Comparison of ENCODE assay signal across 14 cellular contexts in genomic region chr17:4719684-4720221, GRCh38. TPM values are rescaled to one million over a fixed set of nuclear protein-coding genes. Genes with fewer than 3 reads are reported as not detected.
DNase-seq lines count a peak whose midpoint lies in the region; ATAC-seq and TF ChIP-seq lines count a peak whose summit lies in the region.
"Had no signal": no experiment of that assay in that cellular context is flagged by ENCODE, and none has a peak within 500 bp of the region (broad histone marks: within the 10 kb centered on the region; RNA-seq: fewer than 3 reads in every experiment).

No MANE protein-coding gene starts in this region.

- peaks cover 22% of the 10 kb centered on the region for H3K4me1 Mint-ChIP-seq in activated naive CD8-positive, alpha-beta T cell (ENCODE audit: low read depth)
- H3K4me1 Mint-ChIP-seq in activated naive CD8-positive, alpha-beta T cell treated with anti-CD3 and anti-CD28 coated beads, Interleukin-2, amount 50 U/mL, for 24 hours = peaks cover 13% of the 10 kb centered on the region
- H3K4me1 Mint-ChIP-seq in T-helper 17 cell (peaks cover 21% of the 10 kb centered on the region), type B pancreatic cell (ENCODE audit: unreplicated experiment) (peaks cover 15% of the 10 kb centered on the region), osteocyte (ENCODE audit: unreplicated experiment) (no peaks in the 10 kb centered on the region)

- H3K27ac ChIP-seq in right cardiac atrium (ENCODE audit: low read length) = no peak overlapping the region
- H3K27ac ChIP-seq: PC-9 had no signal

- no peaks in the 10 kb centered on the region for H3K9me3 Mint-ChIP-seq in activated naive CD8-positive, alpha-beta T cell (ENCODE audit: low read depth)
- no peaks in the 10 kb centered on the region for H3K9me3 Mint-ChIP-seq in activated naive CD8-positive, alpha-beta T cell treated with anti-CD3 and anti-CD28 coated beads, Interleukin-2, amount 50 U/mL, for 24 hours
- H3K9me3 Mint-ChIP-seq in type B pancreatic cell (no peaks in the 10 kb centered on the region), osteocyte (ENCODE audit: unreplicated experiment) (no peaks in the 10 kb centered on the region)

- intact Hi-C loops in right cardiac atrium (cut with DNase I) = no loop called here

- H3K27ac Mint-ChIP-seq in activated naive CD8-positive, alpha-beta T cell = peak overlapping the region; percentile 50
- no peak overlapping the region for H3K27ac Mint-ChIP-seq in activated naive CD8-positive, alpha-beta T cell treated with anti-CD3 and anti-CD28 coated beads, Interleukin-2, amount 50 U/mL, for 24 hours
- peak overlapping the region; percentile 74 for H3K27ac Mint-ChIP-seq in T-helper 17 cell
- peak overlapping the region; percentile 30 for H3K27ac Mint-ChIP-seq in type B pancreatic cell
- no peak overlapping the region for H3K27ac Mint-ChIP-seq in osteocyte (ENCODE audit: unreplicated experiment)

- H3K36me3 Mint-ChIP-seq in activated naive CD8-positive, alpha-beta T cell = no peaks in the 10 kb centered on the region
- peaks cover 34% of the 10 kb centered on the region for H3K36me3 Mint-ChIP-seq in activated naive CD8-positive, alpha-beta T cell treated with anti-CD3 and anti-CD28 coated beads, Interleukin-2, amount 50 U/mL, for 24 hours (ENCODE audit: low read depth)
- H3K36me3 Mint-ChIP-seq in T-helper 17 cell (ENCODE audit: low read depth) = peaks cover 4% of the 10 kb centered on the region
- H3K36me3 Mint-ChIP-seq in type B pancreatic cell = peaks cover 4% of the 10 kb centered on the region
- H3K36me3 Mint-ChIP-seq in osteocyte (ENCODE audit: unreplicated experiment) = peaks cover 8% of the 10 kb centered on the region

- peaks cover 3% of the 10 kb centered on the region for H3K4me1 ChIP-seq in right cardiac atrium (ENCODE audit: control insufficient read depth, insufficient read depth, low read length)

- ATAC-seq in activated naive CD8-positive, alpha-beta T cell treated with anti-CD3 and anti-CD28 coated beads, Interleukin-2, amount 50 U/mL, for 24 hours = no peak
- ATAC-seq in T-helper 17 cell (no peak), right cardiac atrium (peak; percentile 42 to 68)

- H3K27me3 Mint-ChIP-seq in activated naive CD8-positive, alpha-beta T cell = no peaks in the 10 kb centered on the region
- no peaks in the 10 kb centered on the region for H3K27me3 Mint-ChIP-seq in activated naive CD8-positive, alpha-beta T cell treated with anti-CD3 and anti-CD28 coated beads, Interleukin-2, amount 50 U/mL, for 24 hours
- no peaks in the 10 kb centered on the region for H3K27me3 Mint-ChIP-seq in T-helper 17 cell
- H3K27me3 Mint-ChIP-seq in type B pancreatic cell = no peaks in the 10 kb centered on the region
- peaks cover 2% of the 10 kb centered on the region for H3K27me3 Mint-ChIP-seq in osteocyte (ENCODE audit: unreplicated experiment)
- H3K27me3 Mint-ChIP-seq: progenitor cell of endocrine pancreas had no signal

- DNase-seq in activated naive CD8-positive, alpha-beta T cell treated with anti-CD3 and anti-CD28 coated beads, Interleukin-2, amount 50 U/mL, for 24 hours = no peak
- DNase-seq in T-helper 17 cell = no peak
- DNase-seq in right cardiac atrium = peak in 2 of 3 donors; percentile 60 to 68
- DNase-seq in type B pancreatic cell (ENCODE audit: extremely low spot score, unreplicated experiment) = no peak
- no peak for DNase-seq in osteocyte (ENCODE audit: extremely low spot score, unreplicated experiment)
- no peak for DNase-seq in activated gamma-delta T cell (lab: John Stamatoyannopoulos, UW)
- no peak for DNase-seq in NAMALWA (ENCODE audit: low spot score)
- DNase-seq: head of caudate nucleus; stimulated activated CD4-positive, alpha-beta T cell treated with anti-CD3 and anti-CD28 coated beads, Interleukin-2, amount 100 ng/mL, for 48 hours; stimulated activated naive CD4-positive, alpha-beta T cell treated with Interleukin-2 at 50 U/mL for 16 hours had no signal

- no peaks in the 10 kb centered on the region for H3K27me3 ChIP-seq in right cardiac atrium (ENCODE audit: control insufficient read depth, insufficient read depth)

- H3K9me3 ChIP-seq in T-helper 17 cell (ENCODE audit: control insufficient read depth, low read length, poor library complexity, severe bottlenecking) (no peaks in the 10 kb centered on the region), right cardiac atrium (ENCODE audit: control insufficient read depth, low read length) (no peaks in the 10 kb centered on the region)

- no peak overlapping the region for H3K4me3 ChIP-seq in right cardiac atrium (ENCODE audit: low read length)
- H3K4me3 ChIP-seq: PC-9 had no signal

- TF ChIP-seq CTCF in type B pancreatic cell (conservative IDR thresholded peaks at IDR 0.05) = no peak
- TF ChIP-seq CTCF in osteocyte (IDR thresholded peaks at IDR 0.05) = no peak

- no peak overlapping the region for H3K4me3 Mint-ChIP-seq in activated naive CD8-positive, alpha-beta T cell
- no peak overlapping the region for H3K4me3 Mint-ChIP-seq in activated naive CD8-positive, alpha-beta T cell treated with anti-CD3 and anti-CD28 coated beads, Interleukin-2, amount 50 U/mL, for 24 hours
- H3K4me3 Mint-ChIP-seq in T-helper 17 cell (no peak overlapping the region), type B pancreatic cell (no peak overlapping the region), osteocyte (ENCODE audit: unreplicated experiment) (no peak overlapping the region)

- WGBS in right cardiac atrium = 65% methylated on average over 15 of the region's 15 CpGs

RNA-seq across cellular contexts. Expression of gene ARRB2, which starts 9.3 kb away (rescaled TPM):
- total RNA-seq in T-helper 17 cell = 100 to 1,000 TPM; 220 to 255 TPM
- 10 to 100 TPM; 21.6 to 35.1 (median 25.5) TPM for total RNA-seq in right cardiac atrium
- 17.0 TPM for polyA plus RNA-seq in right cardiac atrium
- total RNA-seq in type B pancreatic cell (ENCODE audit: low replicate concordance) = 22.9 and 47.4 TPM in 2 replicates
- 19.4 and 23.6 TPM in 2 replicates for total RNA-seq in osteocyte

RNA-seq across cellular contexts. Expression of gene MED11, which starts 11.5 kb away (rescaled TPM):
- total RNA-seq in T-helper 17 cell (1 to 10 TPM; 5.9 to 9.3 TPM), right cardiac atrium (10 to 100 TPM; 17.8 to 21.6 (median 21.0) TPM), type B pancreatic cell (ENCODE audit: low replicate concordance) (17.6 and 21.8 TPM in 2 replicates), osteocyte (15.3 and 19.4 TPM in 2 replicates)
- polyA plus RNA-seq in right cardiac atrium = 47.6 TPM

RNA-seq across cellular contexts. Expression of gene PELP1, which starts 15.8 kb away (rescaled TPM):
- total RNA-seq in T-helper 17 cell = 10 to 100 TPM; 38.0 to 44.9 TPM
- 10 to 100 TPM; 29.7 to 40.9 (median 36.7) TPM for total RNA-seq in right cardiac atrium
- 21.1 TPM for polyA plus RNA-seq in right cardiac atrium
- total RNA-seq in type B pancreatic cell (ENCODE audit: low replicate concordance) = 72.7 and 92.9 TPM in 2 replicates
- total RNA-seq in osteocyte = 60.5 and 60.7 TPM in 2 replicates

RNA-seq across cellular contexts. Expression of gene ZMYND15, which starts 19.9 kb away (rescaled TPM):
- total RNA-seq in T-helper 17 cell = 1 to 10 TPM; 1.0 to 1.6 TPM
- total RNA-seq in right cardiac atrium = under 1 TPM; 0.20 to 0.53 (median 0.33) TPM
- 0.23 TPM for polyA plus RNA-seq in right cardiac atrium
- total RNA-seq in type B pancreatic cell (ENCODE audit: low replicate concordance) = 0.70 and 1.4 TPM in 2 replicates
- total RNA-seq in osteocyte = 0.55 and 0.99 TPM in 2 replicates
- total RNA-seq: lung microvascular endothelial cell had no signal

RNA-seq across cellular contexts. Expression of gene CXCL16, which starts 20.0 kb away (rescaled TPM):
- 10 to 100 TPM; 10.3 to 15.3 TPM for total RNA-seq in T-helper 17 cell
- 1 to 10 TPM; 5.0 to 6.3 (median 5.5) TPM for total RNA-seq in right cardiac atrium
- polyA plus RNA-seq in right cardiac atrium = 2.5 TPM
- 15.2 and 23.0 TPM in 2 replicates for total RNA-seq in type B pancreatic cell (ENCODE audit: low replicate concordance)
- 11.0 and 12.8 TPM in 2 replicates for total RNA-seq in osteocyte

Comparison
In these comparisons a context has a peak if more than half of its experiments do, and no peak if none do; other contexts are left out.
1. H3K27ac Mint-ChIP-seq: peak in activated naive CD8-positive, alpha-beta T cell (single experiment), T-helper 17 cell (single experiment) and type B pancreatic cell (single experiment); none in activated naive CD8-positive, alpha-beta T cell treated with anti-CD3 and anti-CD28 coated beads, Interleukin-2, amount 50 U/mL, for 24 hours (single experiment) and osteocyte (single experiment).
2. ATAC-seq: peak in right cardiac atrium (2 of 2); none in activated naive CD8-positive, alpha-beta T cell treated with anti-CD3 and anti-CD28 coated beads, Interleukin-2, amount 50 U/mL, for 24 hours (single experiment) and T-helper 17 cell (single experiment).
3. DNase-seq: peak in right cardiac atrium (2 of 3); none in activated naive CD8-positive, alpha-beta T cell treated with anti-CD3 and anti-CD28 coated beads, Interleukin-2, amount 50 U/mL, for 24 hours (single experiment), T-helper 17 cell (0 of 3), type B pancreatic cell (single experiment), osteocyte (single experiment), activated gamma-delta T cell (single experiment) and NAMALWA (single experiment).